16 cellular contexts compared by ENCODE assay signal in the genomic region with DNA sequence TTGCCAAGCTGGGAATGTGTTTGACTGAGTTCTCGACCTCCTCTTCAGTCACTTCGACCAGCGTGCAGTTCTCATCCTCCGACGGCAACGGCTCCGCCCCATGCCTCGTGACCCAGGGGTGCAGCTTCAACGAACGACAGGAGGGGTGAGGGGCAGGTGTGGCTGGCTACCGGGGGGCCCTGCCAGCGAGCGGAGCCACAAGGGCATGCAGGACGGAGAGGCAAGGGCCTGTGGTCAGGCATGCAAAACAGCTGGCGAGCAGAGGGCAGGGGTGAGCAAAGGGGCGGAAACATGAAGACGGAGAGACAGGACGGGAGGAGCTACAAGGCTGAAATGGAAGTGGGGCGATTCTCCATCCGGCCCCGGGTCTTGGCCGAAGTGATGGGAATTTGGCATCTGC. TPM values are rescaled to one million over a fixed set of nuclear protein-coding genes. Genes with fewer than 3 reads are reported as not detected.
A peak's percentile ranks its signal among the peaks of the same experiment; 100 is the strongest.
DNase-seq lines count a peak whose midpoint lies in the region; ATAC-seq and TF ChIP-seq lines count a peak whose summit lies in the region.
"Had no signal": no experiment of that assay in that cellular context is flagged by ENCODE, and none has a peak within 500 bp of the region (broad histone marks: within the 10 kb centered on the region; RNA-seq: fewer than 3 reads in every experiment).

No MANE protein-coding gene starts in this region.

- peak overlapping the region; percentile 56 for H3K27ac Mint-ChIP-seq in activated B cell treated with CpG ODN at 0.5 μM for 24 hours
- H3K27ac Mint-ChIP-seq: activated naive CD4-positive, alpha-beta T cell treated with anti-CD3 and anti-CD28 coated beads, Interleukin-2, amount 50 U/mL, for 24 hours; nephron had no signal

- WGBS in mammary epithelial cell (ENCODE audit: low coverage, missing lambda C conversion rate), result 99% methylated on average over 22 of the region's 22 CpGs

- H3K36me3 ChIP-seq in mammary epithelial cell (ENCODE audit: insufficient read depth, low read length), result peaks cover 3% of the 10 kb centered on the region

- peak overlapping the region; percentile 50 for H3K4me3 Mint-ChIP-seq in activated B cell treated with CpG ODN at 0.5 μM for 24 hours
- H3K4me3 Mint-ChIP-seq: activated naive CD4-positive, alpha-beta T cell treated with anti-CD3 and anti-CD28 coated beads, Interleukin-2, amount 50 U/mL, for 24 hours; nephron had no signal

- no peaks in the 10 kb centered on the region for H3K4me1 ChIP-seq in mammary epithelial cell (ENCODE audit: insufficient read depth, low read length)

- H3K4me2 ChIP-seq in mammary epithelial cell (ENCODE audit: insufficient read depth, low read depth, low read length), result no peak overlapping the region

- DNase-seq in activated B cell treated with CpG ODN at 0.5 μM for 24 hours (peak; percentile 36), mammary epithelial cell (no peak), NCI-H510A treated with DMSO at 0.1 percent for 48 hours (lab: John Stamatoyannopoulos, UW) (no peak), superior temporal gyrus (ENCODE audit: extremely low spot score) (no peak), epidermal melanocyte (ENCODE audit: insufficient read length, low spot score) (no peak)
- DNase-seq: activated CD4-positive, alpha-beta T cell treated with anti-CD3 and anti-CD28 coated beads, Interleukin-2, amount 50 U/mL, for 4 hours; GF-D8; kidney; NCI-H2227 treated with DMSO at 0.1 percent for 48 hours; SHP77; stimulated activated CD4-positive, alpha-beta T cell treated with anti-CD3 and anti-CD28 coated beads, Interleukin-12 subunit alpha, Interleukin-12 subunit beta, amount 100 ng/mL, for 4 hours had no signal

- ATAC-seq in GM18502 (IDR thresholded peaks at IDR 0.05; ENCODE audit: poor library complexity, unreplicated experiment) (peak; percentile 83), GM19468 (IDR thresholded peaks at IDR 0.05; ENCODE audit: extremely low read depth, unreplicated experiment) (peak; percentile 85), HG02973 (IDR thresholded peaks at IDR 0.05; ENCODE audit: unreplicated experiment) (peak; percentile 61), activated B cell treated with CpG ODN at 0.5 μM for 24 hours (ENCODE audit: low read depth) (peak; percentile 87)

- no TSS peak for BruUV-seq in mammary epithelial cell (replicated peaks; lab: Mats Ljungman, UMichigan)

- H3K27ac ChIP-seq in mammary epithelial cell (ENCODE audit: insufficient read depth, low read depth, low read length), result no peak overlapping the region

- no peaks in the 10 kb centered on the region for H3K79me2 ChIP-seq in mammary epithelial cell (ENCODE audit: insufficient read depth, low read length)

- H3K4me3 ChIP-seq in mammary epithelial cell (replicated peaks in 1 of 3; ENCODE audit: insufficient read depth in 1 of 3, low read depth in 2 of 3, low read length in 3 of 3), result no peak overlapping the region

- H3K9ac ChIP-seq in mammary epithelial cell (ENCODE audit: insufficient read depth, low read length), result no peak overlapping the region

- no peaks in the 10 kb centered on the region for H3K27me3 Mint-ChIP-seq in activated B cell treated with CpG ODN at 0.5 μM for 24 hours
- H3K27me3 Mint-ChIP-seq: activated naive CD4-positive, alpha-beta T cell treated with anti-CD3 and anti-CD28 coated beads, Interleukin-2, amount 50 U/mL, for 24 hours had no signal

- H3K9me3 ChIP-seq in mammary epithelial cell (replicated peaks; ENCODE audit: insufficient read depth, low read length), result no peaks in the 10 kb centered on the region

- dilution Hi-C loops in mammary epithelial cell (cut with HindIII; ENCODE audit: low sequenced_read_pairs), result no loop called here

- H3K27me3 ChIP-seq in mammary epithelial cell (ENCODE audit: insufficient read depth, low read length), result no peaks in the 10 kb centered on the region

- no peaks in the 10 kb centered on the region for H4K20me1 ChIP-seq in mammary epithelial cell (ENCODE audit: insufficient read depth, low read length)

- intact Hi-C loops in activated B cell treated with CpG ODN at 0.5 μM for 24 hours (cut with micrococcal nuclease), result no loop called here
- intact Hi-C loops in mammary epithelial cell (cut with micrococcal nuclease), result no loop called here

- H3K36me3 Mint-ChIP-seq in activated B cell treated with CpG ODN at 0.5 μM for 24 hours (ENCODE audit: low read depth), result peaks cover 54% of the 10 kb centered on the region

- POLR2A ChIA-PET in activated B cell treated with CpG ODN at 0.5 μM for 24 hours (lab: Charles Lee), result interaction anchor here (0.6 to 1.8 kb wide), 4 partner anchors 9 to 177 kb away, joined by 3 to 9 read pairs (median 4); partner anchors contain the start of gene CAMKK2

- peaks cover 6% of the 10 kb centered on the region for H3K9me3 Mint-ChIP-seq in activated B cell treated with CpG ODN at 0.5 μM for 24 hours
- H3K9me3 Mint-ChIP-seq: activated naive CD4-positive, alpha-beta T cell treated with anti-CD3 and anti-CD28 coated beads, Interleukin-2, amount 50 U/mL, for 24 hours; nephron had no signal

- in situ Hi-C loops in mammary epithelial cell (cut with MboI; ENCODE audit: low sequenced_read_pairs in 2 of 2), result no loop called here

- no peak overlapping the region for H2AFZ ChIP-seq in mammary epithelial cell (ENCODE audit: low read depth, low read length)

- peaks cover 21% of the 10 kb centered on the region for H3K4me1 Mint-ChIP-seq in activated B cell treated with CpG ODN at 0.5 μM for 24 hours
- H3K4me1 Mint-ChIP-seq: nephron had no signal

- CTCF ChIA-PET in activated B cell treated with CpG ODN at 0.5 μM for 24 hours (lab: Charles Lee), result interaction anchor here (1.2 kb wide), 1 partner anchor 11 kb away, joined by 3 read pairs; no protein-coding TSS in a partner anchor
- CTCF ChIA-PET in mammary epithelial cell (lab: Charles Lee; ENCODE audit: low non-redundant PET), result no interaction called here

- no peak for TF ChIP-seq CTCF in activated B cell treated with CpG ODN at 0.5 μM for 24 hours (IDR thresholded peaks at IDR 0.05)
- TF ChIP-seq CTCF in mammary epithelial cell (conservative IDR thresholded peaks at IDR 0.05 in 1 of 2, IDR thresholded peaks at IDR 0.05 in 1 of 2; ENCODE audit: extremely low read depth in 1 of 2, insufficient read depth in 1 of 2, low read depth in 1 of 2, low read length in 2 of 2), result no peak

RNA-seq across cellular contexts. Expression of gene P2RX4, which starts 38.7 kb away (rescaled TPM):
- total RNA-seq in activated B cell treated with CpG ODN at 0.5 μM for 24 hours, result 17.0 and 19.5 TPM in 2 replicates
- total RNA-seq in mammary epithelial cell, result 1 to 10 TPM; 5.0 to 5.4 TPM
- polyA plus RNA-seq in mammary epithelial cell, result 3.3 TPM
- polyA minus RNA-seq in mammary epithelial cell, result 14.1 TPM

RNA-seq across cellular contexts. Expression of gene CAMKK2, which starts 47.9 kb away (rescaled TPM):
- total RNA-seq in activated B cell treated with CpG ODN at 0.5 μM for 24 hours (19.3 and 20.5 TPM in 2 replicates), mammary epithelial cell (10 to 100 TPM; 24.8 to 26.0 TPM)
- polyA plus RNA-seq in mammary epithelial cell, result 25.6 TPM
- 33.6 TPM for polyA minus RNA-seq in mammary epithelial cell
